ENCODE assay signal across 10 cellular contexts in genomic region chr3:3801510-3801841, GRCh38. TPM values are rescaled to one million over a fixed set of nuclear protein-coding genes. Genes with fewer than 3 reads are reported as not detected.
A peak's percentile ranks its signal among the peaks of the same experiment; 100 is the strongest.
DNase-seq lines count a peak whose midpoint lies in the region; ATAC-seq and TF ChIP-seq lines count a peak whose summit lies in the region.
"Had no signal": no experiment of that assay in that cellular context is flagged by ENCODE, and none has a peak within 500 bp of the region (broad histone marks: within the 10 kb centered on the region; RNA-seq: fewer than 3 reads in every experiment).

No MANE protein-coding gene starts in this region.

- DNase-seq in breast epithelium (ENCODE audit: low spot score in 2 of 2), result no peak
- DNase-seq in mammary epithelial cell, result no peak
- DNase-seq in chondrocyte (ENCODE audit: low spot score), result no peak
- peak; percentile 28 for DNase-seq in testis
- no peak for DNase-seq in aorta

- H3K27me3 ChIP-seq in breast epithelium (peaks cover 0 to 3% of the 10 kb centered on the region in 2 donors), mammary epithelial cell (ENCODE audit: insufficient read depth, low read length) (peaks cover 30% of the 10 kb centered on the region), testis (no peaks in the 10 kb centered on the region), aorta (ENCODE audit: control insufficient read depth in 1 of 2, insufficient read depth in 2 of 2, low read length in 1 of 2) (no peaks in the 10 kb centered on the region)
- H3K27me3 ChIP-seq: upper lobe of right lung had no signal

- ATAC-seq in HG02798 (IDR thresholded peaks at IDR 0.05; ENCODE audit: poor library complexity, unreplicated experiment) (no peak), GM21576 (IDR thresholded peaks at IDR 0.05; ENCODE audit: unreplicated experiment) (no peak), aorta (ENCODE audit: low FRiP score) (no peak)

- H3K9me3 ChIP-seq in breast epithelium (no peaks in the 10 kb centered on the region), mammary epithelial cell (replicated peaks; ENCODE audit: insufficient read depth, low read length) (no peaks in the 10 kb centered on the region), mesodermal cell (ENCODE audit: control insufficient read depth, low read length) (no peaks in the 10 kb centered on the region), testis (no peaks in the 10 kb centered on the region), aorta (ENCODE audit: control insufficient read depth, low read length) (no peaks in the 10 kb centered on the region)
- H3K9me3 ChIP-seq: upper lobe of right lung had no signal

- H3K27ac ChIP-seq in breast epithelium (peak overlapping the region in 1 of 2 donors; percentile 73), mammary epithelial cell (ENCODE audit: insufficient read depth, low read depth, low read length) (no peak overlapping the region), mesodermal cell (ENCODE audit: low read depth, low read length, severe bottlenecking) (no peak overlapping the region), testis (peak overlapping the region in 1 of 2 donors; percentile 1), aorta (ENCODE audit: low read depth in 1 of 2, low read length in 2 of 2) (no peak overlapping the region)
- H3K27ac ChIP-seq: upper lobe of right lung had no signal

- in situ Hi-C loops in mammary epithelial cell (cut with MboI; ENCODE audit: low sequenced_read_pairs in 2 of 2), result no loop called here

- H3K36me3 Mint-ChIP-seq in chondrocyte (ENCODE audit: low read depth), result no peaks in the 10 kb centered on the region

- no peak overlapping the region for H3K27ac Mint-ChIP-seq in chondrocyte (ENCODE audit: unreplicated experiment)

- H3K4me3 Mint-ChIP-seq in chondrocyte (ENCODE audit: unreplicated experiment), result peak overlapping the region; percentile 73

- no peaks in the 10 kb centered on the region for H4K20me1 ChIP-seq in mammary epithelial cell (ENCODE audit: insufficient read depth, low read length)

- H3K36me3 ChIP-seq in breast epithelium, result no peaks in the 10 kb centered on the region
- H3K36me3 ChIP-seq in mammary epithelial cell (ENCODE audit: insufficient read depth, low read length), result no peaks in the 10 kb centered on the region
- H3K36me3 ChIP-seq in mesodermal cell (ENCODE audit: control insufficient read depth, insufficient read depth, low read length), result peaks cover 24% of the 10 kb centered on the region
- no peaks in the 10 kb centered on the region for H3K36me3 ChIP-seq in testis (ENCODE audit: low read depth, missing control alignments)
- H3K36me3 ChIP-seq in aorta (ENCODE audit: control insufficient read depth in 1 of 2, insufficient read depth in 2 of 2, low read length in 1 of 2), result no peaks in the 10 kb centered on the region
- H3K36me3 ChIP-seq: upper lobe of right lung had no signal

- WGBS in mammary epithelial cell (ENCODE audit: low coverage, missing lambda C conversion rate), result 5% methylated on average over 4 of the region's 4 CpGs
- 0% methylated on average over 2 to 3 of the region's 4 CpGs for WGBS in mesodermal cell (ENCODE audit: insufficient coverage in 2 of 2), 2 experiments
- 46 to 55% methylated on average over 4 of the region's 4 CpGs for WGBS in testis, 2 donors
- 58 to 63% methylated on average over 4 of the region's 4 CpGs for WGBS in aorta, 2 donors

- BruUV-seq in mammary epithelial cell (replicated peaks; lab: Mats Ljungman, UMichigan), result no TSS peak

- CTCF ChIA-PET in mammary epithelial cell (lab: Charles Lee; ENCODE audit: low non-redundant PET), result no interaction called here

- peaks cover 21% of the 10 kb centered on the region for H3K4me1 Mint-ChIP-seq in chondrocyte (ENCODE audit: low read depth)

- TF ChIP-seq POLR2A in breast epithelium (IDR thresholded peaks at IDR 0.05), result no peak
- no peak for TF ChIP-seq POLR2A in testis (IDR thresholded peaks at IDR 0.05)

- H3K4me3 ChIP-seq in breast epithelium (peak overlapping the region in 2 of 3 donors; percentile 75 to 78), mammary epithelial cell (replicated peaks in 1 of 3; ENCODE audit: insufficient read depth in 1 of 3, low read depth in 2 of 3, low read length in 3 of 3) (no peak overlapping the region), mesodermal cell (ENCODE audit: extremely low read depth, insufficient read depth, low read length, poor library complexity, severe bottlenecking) (peak overlapping the region; percentile 83), testis (peak overlapping the region; percentile 59 to 76), aorta (ENCODE audit: low read length in 2 of 2) (no peak overlapping the region)

- H3K9me3 Mint-ChIP-seq in chondrocyte (ENCODE audit: low read depth), result no peaks in the 10 kb centered on the region

- intact Hi-C loops in breast epithelium (cut with DNase I; ENCODE audit: low total_unique reads), result no loop called here
- intact Hi-C loops in mammary epithelial cell (cut with micrococcal nuclease), result no loop called here
- intact Hi-C loops in testis (cut with DNase I; ENCODE audit: low total_unique reads), result no loop called here
- intact Hi-C loops in aorta (cut with DNase I), result loop anchor here (5.0 to 10.0 kb wide), 2 partner anchors 247 to 599 kb away; no protein-coding TSS in a partner anchor

- peaks cover 57% of the 10 kb centered on the region for H3K27me3 Mint-ChIP-seq in chondrocyte (ENCODE audit: low read depth)

- H3K4me1 ChIP-seq in breast epithelium (peaks cover 0 to 3% of the 10 kb centered on the region in 2 donors), mammary epithelial cell (ENCODE audit: insufficient read depth, low read length) (peaks cover 10% of the 10 kb centered on the region), mesodermal cell (ENCODE audit: control insufficient read depth, insufficient read depth, low read length, poor library complexity, severe bottlenecking) (no peaks in the 10 kb centered on the region), testis (peaks cover 6% of the 10 kb centered on the region), aorta (ENCODE audit: control insufficient read depth in 1 of 2, insufficient read depth in 2 of 2, low read length in 2 of 2) (no peaks in the 10 kb centered on the region)

- no peak overlapping the region for H2AFZ ChIP-seq in mammary epithelial cell (ENCODE audit: low read depth, low read length)

- dilution Hi-C loops in mammary epithelial cell (cut with HindIII; ENCODE audit: low sequenced_read_pairs), result no loop called here

- no peaks in the 10 kb centered on the region for H3K79me2 ChIP-seq in mammary epithelial cell (ENCODE audit: insufficient read depth, low read length)

- H3K4me2 ChIP-seq in mammary epithelial cell (ENCODE audit: insufficient read depth, low read depth, low read length), result no peak overlapping the region

- no peak for TF ChIP-seq CTCF in breast epithelium (IDR thresholded peaks at IDR 0.05)
- TF ChIP-seq CTCF in mammary epithelial cell (conservative IDR thresholded peaks at IDR 0.05 in 1 of 2, IDR thresholded peaks at IDR 0.05 in 1 of 2; ENCODE audit: extremely low read depth in 1 of 2, insufficient read depth in 1 of 2, low read depth in 1 of 2, low read length in 2 of 2), result no peak
- TF ChIP-seq CTCF in chondrocyte (IDR thresholded peaks at IDR 0.05), result no peak
- TF ChIP-seq CTCF in testis (IDR thresholded peaks at IDR 0.05), result no peak

- no peak overlapping the region for H3K9ac ChIP-seq in mammary epithelial cell (ENCODE audit: insufficient read depth, low read length)

RNA-seq across cellular contexts. Expression of gene LRRN1, which starts 2.2 kb away (rescaled TPM):
- total RNA-seq in breast epithelium (10 to 100 TPM in 1 of 3 donors, 1 to 10 TPM in 1, under 1 TPM in 1; 0.32 to 18.9 (median 4.3) TPM), mammary epithelial cell (10 to 100 TPM in 1 of 2 donors, not detected in 1; 37.0 TPM), chondrocyte (2.2 to 3.2 TPM (median 2.8 TPM) in 3 replicates), testis (10 to 100 TPM; 51.3 to 58.9 TPM), aorta (1 to 10 TPM; 4.8 to 6.6 TPM)
- polyA plus RNA-seq in mammary epithelial cell (0.08 TPM), testis (ENCODE audit: insufficient read depth, low read depth, low replicate concordance) (24.5 TPM), aorta (under 1 TPM; 0.31 to 0.38 TPM)
- not detected for polyA minus RNA-seq in mammary epithelial cell
- 78.3 TPM for polyA plus RNA-seq in mesodermal cell (2013, experiment 1 of 2)
- 72.2 TPM for polyA plus RNA-seq in mesodermal cell (2013, experiment 2 of 2)
- polyA plus RNA-seq: AG04450 had no signal

Comparison
In these comparisons a context has a peak if more than half of its experiments do, and no peak if none do; other contexts are left out.
1. H3K4me3 ChIP-seq: peak in breast epithelium (2 of 3), mesodermal cell (single experiment) and testis (2 of 2); none in mammary epithelial cell (0 of 3) and aorta (0 of 2).
2. intact Hi-C loops: an anchor here in aorta (5.0 to 10.0 kb wide); none called in breast epithelium, mammary epithelial cell and testis.